Comparison of ENCODE assay signal across 15 cellular contexts in genomic region chr3:116166121-116166520, GRCh38.
DNase-seq lines count a peak whose midpoint lies in the region; ATAC-seq and TF ChIP-seq lines count a peak whose summit lies in the region.
"Had no signal": no experiment of that assay in that cellular context is flagged by ENCODE, and none has a peak within 500 bp of the region (broad histone marks: within the 10 kb centered on the region; RNA-seq: fewer than 3 reads in every experiment).

No MANE protein-coding gene starts in this region.

- peaks cover 65% of the 10 kb centered on the region for H3K4me1 Mint-ChIP-seq in brain
- H3K4me1 Mint-ChIP-seq: CD14-positive monocyte had no signal

- H3K36me3 Mint-ChIP-seq in brain, result no peaks in the 10 kb centered on the region
- H3K36me3 Mint-ChIP-seq: CD14-positive monocyte; CD8-positive, alpha-beta T cell had no signal

- H3K27me3 Mint-ChIP-seq in brain, result no peaks in the 10 kb centered on the region

- in situ Hi-C loops in GM13977 (cut with MboI; ENCODE audit: low pct_unique_long_range_greater_than_20kb, low sequenced_read_pairs, unreplicated experiment), result no loop called here

- peak overlapping the region in 4 of 5 experiments; percentile 4 to 81 (median 59) for H3K27ac Mint-ChIP-seq in brain
- H3K27ac Mint-ChIP-seq: CD14-positive monocyte; CD8-positive, alpha-beta T cell; GM23338 had no signal

- H3K9me3 Mint-ChIP-seq in brain, result no peaks in the 10 kb centered on the region
- H3K9me3 Mint-ChIP-seq: CD8-positive, alpha-beta T cell; GM23338 had no signal

- peak overlapping the region; percentile 69 for H3K27ac ChIP-seq in substantia nigra (ENCODE audit: low read depth, low read length, poor library complexity, severe bottlenecking)
- H3K27ac ChIP-seq: A549 had no signal

- DNase-seq in inferior parietal cortex (ENCODE audit: extremely low spot score) (peak; percentile 52), substantia nigra (lab: John Stamatoyannopoulos, UW) (peak in 5 of 49 donors; percentile 1 to 49 (median 6)), EL (no peak), GM13977 (ENCODE audit: low spot score) (no peak)
- DNase-seq in stimulated activated naive CD8-positive, alpha-beta T cell treated with anti-CD3 and anti-CD28 coated beads, Interleukin-15, Interleukin-2, amounts not matched to agents 100 U/mL and 50 U/mL, for 24 hours, result no peak
- DNase-seq: CD8-positive, alpha-beta T cell; COR-L47; DND-41; GF-D8; H7; IMR-90 had no signal

- TF ChIP-seq CTCF in brain (conservative IDR thresholded peaks at IDR 0.05) (no peak), GM13977 (IDR thresholded peaks at IDR 0.05; ENCODE audit: extremely low read depth, insufficient read depth, missing control alignments) (no peak)

- ATAC-seq in stimulated activated naive CD8-positive, alpha-beta T cell treated with anti-CD3 and anti-CD28 coated beads, Interleukin-15, Interleukin-2, amounts not matched to agents 100 U/mL and 50 U/mL, for 24 hours, result no peak
- ATAC-seq: A549; CD8-positive, alpha-beta T cell; GM23338 had no signal

- no peak overlapping the region for H3K4me3 Mint-ChIP-seq in brain
- H3K4me3 Mint-ChIP-seq: CD14-positive monocyte; CD8-positive, alpha-beta T cell; GM23338 had no signal
